11 cellular contexts compared by ENCODE assay signal in the genomic region with DNA sequence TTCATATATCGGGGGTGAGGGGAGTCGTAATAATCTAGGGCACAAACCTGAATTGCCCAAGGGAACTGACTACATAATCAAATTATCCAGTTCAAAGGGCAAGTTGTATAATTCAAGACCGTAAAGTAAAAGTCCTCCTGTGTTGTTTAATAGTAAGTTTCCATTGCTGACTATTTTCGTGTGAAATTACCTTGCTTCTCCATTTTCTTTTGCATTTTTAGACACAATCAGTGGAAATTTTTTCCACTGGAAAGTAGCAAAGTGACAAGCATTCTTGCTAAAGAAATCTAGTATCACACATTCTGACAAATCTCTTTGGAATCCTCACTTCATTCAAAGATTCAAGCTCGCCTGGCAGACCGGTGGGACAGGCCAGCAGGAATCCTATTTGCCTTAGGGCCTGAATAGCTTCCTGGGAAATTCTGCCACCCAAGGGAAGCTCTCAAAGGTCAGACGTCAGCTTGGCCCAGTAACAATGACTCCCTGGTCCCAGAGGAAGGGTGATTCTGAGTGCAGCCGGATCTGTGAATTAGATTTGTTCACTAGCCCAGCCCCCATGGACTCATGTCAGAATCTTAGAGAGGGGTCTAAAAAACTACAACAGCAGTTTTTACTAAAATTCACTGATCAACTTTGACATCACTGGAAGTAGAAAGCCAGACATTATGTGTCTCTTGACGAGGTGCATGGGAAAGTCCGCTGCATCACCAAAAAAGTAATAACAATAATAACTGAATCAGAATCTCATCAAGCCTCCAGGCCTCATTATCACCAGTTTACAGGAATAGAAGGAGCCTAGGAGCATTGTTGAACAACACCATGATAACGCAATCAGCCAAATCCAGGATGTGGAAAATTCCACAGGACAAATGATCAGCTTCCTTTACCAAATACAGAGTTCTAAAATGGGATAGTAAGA.
DNase-seq lines count a peak whose midpoint lies in the region; ATAC-seq and TF ChIP-seq lines count a peak whose summit lies in the region.
"Had no signal": no experiment of that assay in that cellular context is flagged by ENCODE, and none has a peak within 500 bp of the region (broad histone marks: within the 10 kb centered on the region; RNA-seq: fewer than 3 reads in every experiment).

No MANE protein-coding gene starts in this region.

- DNase-seq in AG10803 (ENCODE audit: low read depth) (peak; percentile 85), PC-3 (peak; percentile 97), esophagus muscularis mucosa (ENCODE audit: extremely low spot score) (no peak), Kasumi-1 (lab: John Stamatoyannopoulos, UW) (no peak), OCI-M1 (lab: John Stamatoyannopoulos, UW) (no peak)
- DNase-seq: activated gamma-delta T cell, DMS53 had no signal

- ATAC-seq in PC-3 (peak; percentile 89), GM18873 (IDR thresholded peaks at IDR 0.05; ENCODE audit: low FRiP score, unreplicated experiment) (no peak), GM21423 (IDR thresholded peaks at IDR 0.05; ENCODE audit: unreplicated experiment) (no peak)

- TF ChIP-seq EP300 in esophagus muscularis mucosa (IDR thresholded peaks at IDR 0.05) = no peak

- TF ChIP-seq POLR2A in esophagus muscularis mucosa (IDR thresholded peaks at IDR 0.05; ENCODE audit: low read depth) = no peak

- intact Hi-C loops in PC-3 (cut with micrococcal nuclease) (loop anchor here (5.0 kb wide), 1 partner anchor 72 kb away; no protein-coding TSS in a partner anchor), esophagus muscularis mucosa (cut with DNase I) (no loop called here)

- H3K9me3 ChIP-seq in PC-3 (ENCODE audit: low read length) = no peaks in the 10 kb centered on the region
- H3K9me3 ChIP-seq in esophagus muscularis mucosa = no peaks in the 10 kb centered on the region

- H3K4me2 ChIP-seq in PC-3 (ENCODE audit: low read length) = peak overlapping the region; percentile 78

- 72% methylated on average over 11 of the region's 11 CpGs for WGBS in esophagus muscularis mucosa

- H4K20me1 ChIP-seq in PC-3 (ENCODE audit: low read length) = no peaks in the 10 kb centered on the region

- H3K27ac ChIP-seq in PC-3 (ENCODE audit: low read length) (peak overlapping the region; percentile 98), esophagus muscularis mucosa (replicated peaks in 1 of 4) (peak overlapping the region; percentile 10 to 60 (median 33))

- H3K4me1 ChIP-seq in PC-3 (ENCODE audit: insufficient read depth, low read length) (peaks cover 36% of the 10 kb centered on the region), esophagus muscularis mucosa (peaks cover 10 to 21% (median 13%) of the 10 kb centered on the region in 4 donors)

- H3K79me2 ChIP-seq in PC-3 (ENCODE audit: low read length) = no peaks in the 10 kb centered on the region

- peak overlapping the region; percentile 68 for H3K9ac ChIP-seq in PC-3 (ENCODE audit: low read length)

- H3K4me1 Mint-ChIP-seq in nephron = peaks cover 46% of the 10 kb centered on the region
- H3K4me1 Mint-ChIP-seq: IgD-negative memory B cell had no signal

- H3K9me3 Mint-ChIP-seq in nephron = no peaks in the 10 kb centered on the region
- H3K9me3 Mint-ChIP-seq: IgD-negative memory B cell had no signal

- H2AFZ ChIP-seq in PC-3 (ENCODE audit: low read length) = peak overlapping the region; percentile 56; the same call in 1 of the 2 replicates

- CTCF ChIA-PET in PC-3 (lab: Charles Lee) = no interaction called here

- H3F3A ChIP-seq in PC-3 (ENCODE audit: low read length, unreplicated experiment) = no peaks in the 10 kb centered on the region

- no TSS peak for BruUV-seq in PC-3 (replicated peaks; lab: Mats Ljungman, UMichigan)

- H3K27ac Mint-ChIP-seq in nephron = peak overlapping the region; percentile 91 to 96 (median 96)
- H3K27ac Mint-ChIP-seq: IgD-negative memory B cell had no signal

- H3K9me2 ChIP-seq in PC-3 (replicated peaks; ENCODE audit: low read length) = no peaks in the 10 kb centered on the region

- H3K27me3 Mint-ChIP-seq in nephron (ENCODE audit: low read depth) = no peaks in the 10 kb centered on the region

- H3K4me3 ChIP-seq in AG10803 (ENCODE audit: low read length) (no peak overlapping the region), PC-3 (ENCODE audit: low read length) (peak overlapping the region; percentile 51), esophagus muscularis mucosa (no peak overlapping the region)

- POLR2A ChIA-PET in PC-3 (lab: Charles Lee; ENCODE audit: unreplicated experiment) = interaction anchor here (1.0 kb wide), 1 partner anchor 8 kb away, joined by 3 read pairs; no protein-coding TSS in a partner anchor

- no peak for TF ChIP-seq CTCF in AG10803 (conservative IDR thresholded peaks at IDR 0.05; ENCODE audit: low read length)
- TF ChIP-seq CTCF in PC-3 (conservative IDR thresholded peaks at IDR 0.05; ENCODE audit: low read depth, low read length) = no peak
- no peak for TF ChIP-seq CTCF in esophagus muscularis mucosa (IDR thresholded peaks at IDR 0.05)
- no peak for TF ChIP-seq CTCF in nephron (IDR thresholded peaks at IDR 0.05; ENCODE audit: unreplicated experiment in 3 of 3)

- peaks cover 4% of the 10 kb centered on the region for H3K36me3 Mint-ChIP-seq in nephron (ENCODE audit: low read depth)
- H3K36me3 Mint-ChIP-seq: IgD-negative memory B cell had no signal

- H3K36me3 ChIP-seq in PC-3 (ENCODE audit: low read depth, low read length) = no peaks in the 10 kb centered on the region
- H3K36me3 ChIP-seq in esophagus muscularis mucosa = no peaks in the 10 kb centered on the region

- no peaks in the 10 kb centered on the region for H3K27me3 ChIP-seq in PC-3 (ENCODE audit: low read length)
- H3K27me3 ChIP-seq in esophagus muscularis mucosa = no peaks in the 10 kb centered on the region

- peak overlapping the region in 1 of 3 experiments; percentile 14 for H3K4me3 Mint-ChIP-seq in nephron
- H3K4me3 Mint-ChIP-seq: IgD-negative memory B cell had no signal

Comparison
In these comparisons a context has a peak if more than half of its experiments do, and no peak if none do; other contexts are left out.
1. DNase-seq: peak in AG10803 (single experiment) and PC-3 (single experiment); none in esophagus muscularis mucosa (single experiment), Kasumi-1 (0 of 2) and OCI-M1 (single experiment).